ENCODE assay signal across 15 cellular contexts in the genomic region with DNA sequence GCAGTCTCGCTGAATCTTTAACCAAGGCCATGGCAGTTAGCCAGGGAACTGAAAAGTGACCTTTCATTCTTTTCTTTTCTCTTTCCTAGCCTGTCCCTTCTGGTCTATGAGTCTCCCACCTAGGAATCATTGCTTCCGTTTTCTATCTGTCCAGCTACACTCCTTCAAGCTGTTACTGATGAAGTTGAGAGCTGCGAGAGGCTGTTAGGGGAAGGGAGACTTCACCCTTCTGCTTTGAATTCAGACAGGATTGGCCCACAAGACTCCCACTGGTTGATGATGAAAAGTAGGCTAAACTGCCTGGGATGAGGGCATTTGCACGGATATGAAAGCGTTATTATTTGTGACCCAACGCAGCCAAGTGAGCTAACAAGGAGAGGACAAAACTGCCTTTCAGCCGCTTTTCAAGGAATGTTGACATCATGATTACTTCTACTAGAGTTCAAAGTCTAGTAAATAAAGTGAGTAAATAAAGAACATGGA. TPM values are rescaled to one million over a fixed set of nuclear protein-coding genes. Genes with fewer than 3 reads are reported as not detected.
A peak's percentile ranks its signal among the peaks of the same experiment; 100 is the strongest.
DNase-seq lines count a peak whose midpoint lies in the region; FAIRE-seq and TF ChIP-seq lines count a peak whose summit lies in the region.
"Had no signal": no experiment of that assay in that cellular context is flagged by ENCODE, and none has a peak within 500 bp of the region (broad histone marks: within the 10 kb centered on the region; RNA-seq: fewer than 3 reads in every experiment).

No MANE protein-coding gene starts in this region.

- DNase-seq in Ammon's horn (ENCODE audit: low spot score) (peak; percentile 79), astrocyte (ENCODE audit: low read depth) (no peak), kidney tubule cell (ENCODE audit: low spot score) (peak; percentile 61), progenitor cell of endocrine pancreas (ENCODE audit: low spot score, unreplicated experiment) (no peak), NCI-H524 treated with DMSO at 0.1 percent for 48 hours (lab: John Stamatoyannopoulos, UW) (no peak), uterus (no peak), NCI-H526 (lab: John Stamatoyannopoulos, UW) (no peak)
- no peak for DNase-seq in activated CD8-positive, alpha-beta memory T cell treated with anti-CD3 and anti-CD28 coated beads for 24 hours
- DNase-seq: activated T-cell treated with anti-CD3 and anti-CD28 coated beads for 4 hours, DMS53, NCI-H1417 treated with DMSO at 0.1 percent for 48 hours, NCI-H69 had no signal

- H3K9me3 Mint-ChIP-seq in astrocyte (ENCODE audit: unreplicated experiment) (no peaks in the 10 kb centered on the region), progenitor cell of endocrine pancreas (ENCODE audit: low read depth) (no peaks in the 10 kb centered on the region)

- no peak overlapping the region for H3K4me3 ChIP-seq in astrocyte (ENCODE audit: insufficient read depth, low read depth, low read length)
- H3K4me3 ChIP-seq in uterus: no peak overlapping the region
- H3K4me3 ChIP-seq: HAP-1, skin epidermis had no signal

- no peaks in the 10 kb centered on the region for H3K9me3 ChIP-seq in astrocyte (ENCODE audit: insufficient read depth, low read depth, low read length)
- H3K9me3 ChIP-seq in uterus: no peaks in the 10 kb centered on the region
- H3K9me3 ChIP-seq: HAP-1 had no signal

- H3K79me2 ChIP-seq in astrocyte (ENCODE audit: insufficient read depth, low read length): no peaks in the 10 kb centered on the region

- no peak overlapping the region for H3K9ac ChIP-seq in astrocyte (ENCODE audit: low read length)

- H3K27me3 ChIP-seq in astrocyte (ENCODE audit: insufficient read depth, low read length) (no peaks in the 10 kb centered on the region), uterus (no peaks in the 10 kb centered on the region)

- H2AFZ ChIP-seq in astrocyte (ENCODE audit: low read depth, low read length): no peak overlapping the region

- H3K27me3 Mint-ChIP-seq in astrocyte (ENCODE audit: low read depth, unreplicated experiment) (no peaks in the 10 kb centered on the region), progenitor cell of endocrine pancreas (no peaks in the 10 kb centered on the region)

- TF ChIP-seq POLR2A in uterus (IDR thresholded peaks at IDR 0.05): no peak

- no peak overlapping the region for H3K27ac Mint-ChIP-seq in astrocyte (ENCODE audit: unreplicated experiment)
- H3K27ac Mint-ChIP-seq in progenitor cell of endocrine pancreas: peak overlapping the region; percentile 60

- H3K4me2 ChIP-seq in astrocyte (ENCODE audit: low read length): peak overlapping the region; percentile 48

- intact Hi-C loops in uterus (cut with DNase I; ENCODE audit: low total_unique reads): no loop called here

- FAIRE-seq in astrocyte (lab: Jason Lieb, UNC): no peak
- FAIRE-seq: GM12891 had no signal

- H3K4me3 Mint-ChIP-seq in astrocyte (ENCODE audit: unreplicated experiment): no peak overlapping the region
- H3K4me3 Mint-ChIP-seq in progenitor cell of endocrine pancreas (ENCODE audit: low read depth): no peak overlapping the region

- TF ChIP-seq CTCF in astrocyte (IDR thresholded peaks at IDR 0.05; ENCODE audit: insufficient read depth, low read depth, low read length) (no peak), progenitor cell of endocrine pancreas (IDR thresholded peaks at IDR 0.05; ENCODE audit: unreplicated experiment) (no peak), uterus (IDR thresholded peaks at IDR 0.05) (no peak)

- H3K27ac ChIP-seq in astrocyte (ENCODE audit: low read depth, low read length) (no peak overlapping the region), uterus (no peak overlapping the region)

- H3K36me3 Mint-ChIP-seq in astrocyte (ENCODE audit: low read depth, unreplicated experiment) (peaks cover 3% of the 10 kb centered on the region), progenitor cell of endocrine pancreas (ENCODE audit: insufficient read depth) (peaks cover 4% of the 10 kb centered on the region)

- peaks cover 18% of the 10 kb centered on the region for H3K4me1 Mint-ChIP-seq in astrocyte (ENCODE audit: low read depth, unreplicated experiment)
- peaks cover 36% of the 10 kb centered on the region for H3K4me1 Mint-ChIP-seq in progenitor cell of endocrine pancreas (ENCODE audit: low read depth)

- no peaks in the 10 kb centered on the region for H4K20me1 ChIP-seq in astrocyte (ENCODE audit: insufficient read depth, low read length)

- peaks cover 19% of the 10 kb centered on the region for H3K4me1 ChIP-seq in astrocyte (ENCODE audit: insufficient read depth, low read length)
- no peaks in the 10 kb centered on the region for H3K4me1 ChIP-seq in uterus

- no peaks in the 10 kb centered on the region for H3K36me3 ChIP-seq in astrocyte (ENCODE audit: insufficient read depth, low read length)
- no peaks in the 10 kb centered on the region for H3K36me3 ChIP-seq in uterus
- H3K36me3 ChIP-seq: HAP-1 had no signal

RNA-seq across cellular contexts. Expression of a gene that starts 30.2 kb away (rescaled TPM):
- total RNA-seq in astrocyte (3.5 and 4.2 TPM in 2 replicates), progenitor cell of endocrine pancreas (11.9 and 12.1 TPM in 2 replicates), uterus (10 to 100 TPM; 12.4 to 52.2 (median 23.0) TPM)

RNA-seq across cellular contexts. Expression of a gene that starts 58.6 kb away (rescaled TPM):
- total RNA-seq in astrocyte (2.0 and 2.9 TPM in 2 replicates), progenitor cell of endocrine pancreas (6.1 and 6.7 TPM in 2 replicates), uterus (1 to 10 TPM in 3 of 4 donors, under 1 TPM in 1; under 0.01 to 9.7 (median 4.4) TPM)

Comparison
In these comparisons a context has a peak if more than half of its experiments do, and no peak if none do; other contexts are left out.
1. DNase-seq: peak in Ammon's horn (single experiment) and kidney tubule cell (single experiment); none in astrocyte (single experiment), progenitor cell of endocrine pancreas (single experiment), NCI-H524 treated with DMSO at 0.1 percent for 48 hours (single experiment), uterus (0 of 2), activated CD8-positive, alpha-beta memory T cell treated with anti-CD3 and anti-CD28 coated beads for 24 hours (single experiment) and NCI-H526 (0 of 2).